In the genomic region with DNA sequence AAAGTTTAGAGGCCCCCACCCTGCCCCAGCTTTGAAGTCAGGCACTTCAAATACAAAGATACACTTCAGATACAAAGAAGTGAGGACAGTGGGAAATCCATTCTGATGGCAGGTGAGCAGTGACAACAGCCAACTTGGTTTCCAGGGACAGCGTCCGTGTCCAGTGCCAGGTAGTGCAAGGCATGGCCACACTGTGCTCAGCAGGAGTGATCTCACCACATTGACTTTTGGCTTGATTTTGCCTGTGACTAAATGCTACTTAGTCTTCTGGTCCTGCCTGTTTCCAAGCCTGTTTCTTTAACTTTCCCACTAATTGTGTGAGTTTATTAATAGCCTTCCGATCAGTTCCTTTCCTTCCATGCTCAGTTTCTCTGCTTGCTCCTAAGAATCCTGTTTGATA, we compare ENCODE assay signal across 18 cellular contexts.
"Had no signal": no experiment of that assay in that cellular context is flagged by ENCODE, and none has a peak within 500 bp of the region (broad histone marks: within the 10 kb centered on the region; RNA-seq: fewer than 3 reads in every experiment).

No MANE protein-coding gene starts in this region.

- DNase-seq: activated naive CD4-positive, alpha-beta T cell treated with Interleukin-2 at 50 U/mL for 16 hours; activated T-cell treated with anti-CD3 and anti-CD28 coated beads for 4 hours; caudate nucleus; effector CD4-positive, alpha-beta T cell; foreskin keratinocyte; head of caudate nucleus; mucosa of descending colon; natural killer cell; stimulated activated CD4-positive, alpha-beta T cell treated with anti-CD3 and anti-CD28 coated beads, Interleukin-15, amount 100 ng/mL, for 24 hours; stimulated activated CD4-positive, alpha-beta T cell treated with anti-CD3 and anti-CD28 coated beads, Interleukin-4, amount 100 ng/mL, for 1 hour; stimulated activated naive B cell treated with anti-CD40 and anti-IgM and Interleukin-4, amounts not matched to agents 10 μg/mL and 1 μg/mL and 100 μg/mL, for 72 hours; tibial artery had no signal

- H3K27me3 ChIP-seq: tibial artery had no signal

- H3K27ac ChIP-seq: coronary artery, foreskin keratinocyte, neutrophil, parathyroid adenoma, skin epidermis, tibial artery had no signal

- H3K36me3 ChIP-seq: neutrophil, tibial artery had no signal

- H3K4me3 ChIP-seq: coronary artery, mucosa of descending colon, skin epidermis, tibial artery had no signal

- H3K9me3 ChIP-seq: mucosa of descending colon, neutrophil, tibial artery had no signal

- ATAC-seq: activated CD4-positive, CD25-positive, alpha-beta regulatory T cell treated with anti-CD3 and anti-CD28 coated beads, Interleukin-2, amount 50 U/mL, for 24 hours; activated T-helper 17 cell treated with anti-CD3 and anti-CD28 coated beads, Interleukin-2, amount 50 U/mL, for 72 hours; foreskin keratinocyte; mucosa of descending colon; natural killer cell; stimulated activated naive B cell treated with anti-CD40 and anti-IgM and Interleukin-4, amounts not matched to agents 10 μg/mL and 1 μg/mL and 100 μg/mL, for 72 hours had no signal

- H3K4me1 ChIP-seq: foreskin keratinocyte, parathyroid adenoma had no signal
